8 cellular contexts compared by ENCODE assay signal in genomic region chr4:113645771-113646455, GRCh38.
A peak's percentile ranks its signal among the peaks of the same experiment; 100 is the strongest.
DNase-seq lines count a peak whose midpoint lies in the region; ATAC-seq, FAIRE-seq and TF ChIP-seq lines count a peak whose summit lies in the region.

No MANE protein-coding gene starts in this region.

- no peaks in the 10 kb centered on the region for H3K27me3 Mint-ChIP-seq in MCF 10A (ENCODE audit: insufficient read depth, unreplicated experiment)
- no peaks in the 10 kb centered on the region for H3K27me3 Mint-ChIP-seq in activated naive CD8-positive, alpha-beta T cell treated with anti-CD3 and anti-CD28 coated beads for 36 hours

- CTCF ChIA-PET in MCF 10A (lab: Yijun Ruan, JAX): interaction anchor here (0.6 kb wide), 2 partner anchors 21 to 77 kb away, joined by 3 read pairs; no protein-coding TSS in a partner anchor

- no peak overlapping the region for H3K4me3 ChIP-seq in breast epithelium
- no peak overlapping the region for H3K4me3 ChIP-seq in astrocyte of the cerebellum (ENCODE audit: low read depth, low read length)

- H3K36me3 Mint-ChIP-seq in MCF 10A (ENCODE audit: insufficient read depth, unreplicated experiment): no peaks in the 10 kb centered on the region
- H3K36me3 Mint-ChIP-seq in activated naive CD8-positive, alpha-beta T cell treated with anti-CD3 and anti-CD28 coated beads for 36 hours: peaks cover 55% of the 10 kb centered on the region

- peak; percentile 70 for DNase-seq in MCF 10A (ENCODE audit: unreplicated experiment)
- no peak for DNase-seq in breast epithelium (ENCODE audit: low spot score in 2 of 2)
- DNase-seq in astrocyte of the cerebellum (ENCODE audit: low read depth): peak; percentile 35
- DNase-seq in NK-92 treated with Interleukin-12 subunit alpha and Interleukin-12 subunit beta, amount 100 ng/mL, for 24 hours (lab: John Stamatoyannopoulos, UW): no peak
- DNase-seq in activated naive CD8-positive, alpha-beta T cell treated with anti-CD3 and anti-CD28 coated beads for 36 hours: no peak

- no peak for TF ChIP-seq POLR2A in breast epithelium (IDR thresholded peaks at IDR 0.05)

- peak overlapping the region; percentile 1 for H3K27ac Mint-ChIP-seq in MCF 10A (ENCODE audit: low read depth, unreplicated experiment)
- H3K27ac Mint-ChIP-seq in activated naive CD8-positive, alpha-beta T cell treated with anti-CD3 and anti-CD28 coated beads for 36 hours: no peak overlapping the region

- peaks cover 0 to 4% of the 10 kb centered on the region in 2 donors for H3K4me1 ChIP-seq in breast epithelium

- H3K4me1 Mint-ChIP-seq in MCF 10A (ENCODE audit: insufficient read depth, unreplicated experiment): peaks cover 13% of the 10 kb centered on the region
- H3K4me1 Mint-ChIP-seq in activated naive CD8-positive, alpha-beta T cell treated with anti-CD3 and anti-CD28 coated beads for 36 hours: peaks cover 28% of the 10 kb centered on the region

- peaks cover 8% of the 10 kb centered on the region for H3K9me3 Mint-ChIP-seq in MCF 10A (ENCODE audit: unreplicated experiment)
- H3K9me3 Mint-ChIP-seq in activated naive CD8-positive, alpha-beta T cell treated with anti-CD3 and anti-CD28 coated beads for 36 hours: no peaks in the 10 kb centered on the region

- in situ Hi-C loops in astrocyte of the cerebellum (cut with HindIII; ENCODE audit: low sequenced_read_pairs): loop anchor here (5.0 kb wide), 1 partner anchor 54 kb away; no protein-coding TSS in a partner anchor

- no peak for TF ChIP-seq CTCF in MCF 10A (IDR thresholded peaks at IDR 0.05; ENCODE audit: unreplicated experiment)
- no peak for TF ChIP-seq CTCF in breast epithelium (IDR thresholded peaks at IDR 0.05)
- no peak for TF ChIP-seq CTCF in astrocyte of the cerebellum (IDR thresholded peaks at IDR 0.05; ENCODE audit: low read depth, low read length, missing control alignments)

- no peak overlapping the region for H3K4me3 Mint-ChIP-seq in MCF 10A (ENCODE audit: unreplicated experiment)
- H3K4me3 Mint-ChIP-seq in activated naive CD8-positive, alpha-beta T cell treated with anti-CD3 and anti-CD28 coated beads for 36 hours: no peak overlapping the region

- H3K36me3 ChIP-seq in breast epithelium: no peaks in the 10 kb centered on the region

- H3K9me3 ChIP-seq in breast epithelium: no peaks in the 10 kb centered on the region

- POLR2A ChIA-PET in MCF 10A (lab: Yijun Ruan, JAX): interaction anchor here (0.6 to 1.3 kb wide), 5 partner anchors 10 to 536 kb away, joined by 3 read pairs; no protein-coding TSS in a partner anchor

- FAIRE-seq in islet of Langerhans (lab: Jason Lieb, UNC): peak; percentile 97

- H3K27ac ChIP-seq in breast epithelium: no peak overlapping the region

- BruUV-seq in MCF 10A (replicated peaks; lab: Mats Ljungman, UMichigan): no TSS peak

- no peak for ATAC-seq in GM19395 (IDR thresholded peaks at IDR 0.05; ENCODE audit: unreplicated experiment)
- ATAC-seq in HG03354 (IDR thresholded peaks at IDR 0.05; ENCODE audit: poor library complexity, severe bottlenecking, unreplicated experiment): no peak

- H3K27me3 ChIP-seq in breast epithelium: no peaks in the 10 kb centered on the region

- intact Hi-C loops in MCF 10A (cut with micrococcal nuclease): no loop called here
- intact Hi-C loops in breast epithelium (cut with DNase I; ENCODE audit: low total_unique reads): no loop called here

Comparison
In these comparisons a context has a peak if more than half of its experiments do, and no peak if none do; other contexts are left out.
1. DNase-seq: peak in MCF 10A (single experiment) and astrocyte of the cerebellum (single experiment); none in breast epithelium (0 of 2), NK-92 treated with Interleukin-12 subunit alpha and Interleukin-12 subunit beta, amount 100 ng/mL, for 24 hours (single experiment) and activated naive CD8-positive, alpha-beta T cell treated with anti-CD3 and anti-CD28 coated beads for 36 hours (single experiment).